In the genomic region with DNA sequence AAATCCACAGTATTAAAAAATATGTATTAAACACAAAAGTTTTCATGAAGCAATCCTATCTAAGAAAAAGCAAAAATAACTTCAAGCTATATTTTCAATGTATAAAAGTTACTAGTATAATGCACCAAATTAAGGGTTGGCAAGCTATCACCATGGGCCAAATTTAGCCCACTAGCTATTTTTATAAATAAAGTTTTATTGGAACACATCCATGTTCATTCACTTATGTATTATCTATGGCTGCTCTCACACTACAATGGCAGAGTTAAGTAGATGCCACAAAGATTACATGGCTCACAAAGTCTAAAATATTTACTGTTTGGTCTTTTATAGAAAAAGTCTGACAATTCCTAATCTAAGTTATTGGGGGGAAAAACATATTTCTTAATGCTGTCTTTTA, we compare ENCODE assay signal across 27 cellular contexts. TPM values are rescaled to one million over a fixed set of nuclear protein-coding genes. Genes with fewer than 3 reads are reported as not detected.
DNase-seq lines count a peak whose midpoint lies in the region; ATAC-seq, FAIRE-seq and TF ChIP-seq lines count a peak whose summit lies in the region.
"Had no signal": no experiment of that assay in that cellular context is flagged by ENCODE, and none has a peak within 500 bp of the region (broad histone marks: within the 10 kb centered on the region; RNA-seq: fewer than 3 reads in every experiment).

No MANE protein-coding gene starts in this region.

- no peak overlapping the region for H3K4me3 Mint-ChIP-seq in HFFc6
- no peak overlapping the region for H3K4me3 Mint-ChIP-seq in stimulated activated memory B cell treated with anti-CD40 and anti-IgM and Interleukin-4, amounts not matched to agents 10 μg/mL and 1 μg/mL and 100 μg/mL, for 72 hours
- H3K4me3 Mint-ChIP-seq: CD14-positive monocyte; CD4-positive, alpha-beta memory T cell; CD4-positive, CD25-positive, alpha-beta regulatory T cell; CD8-positive, alpha-beta memory T cell had no signal

- no peak overlapping the region for H3K14ac ChIP-seq in mesenchymal stem cell (ENCODE audit: low read length in 2 of 2)

- peak overlapping the region; percentile 72; the same call in 1 of the 2 replicates for H3K27ac Mint-ChIP-seq in HFFc6
- H3K27ac Mint-ChIP-seq in stimulated activated memory B cell treated with anti-CD40 and anti-IgM and Interleukin-4, amounts not matched to agents 10 μg/mL and 1 μg/mL and 100 μg/mL, for 72 hours: no peak overlapping the region
- H3K27ac Mint-ChIP-seq: CD14-positive monocyte; CD4-positive, CD25-positive, alpha-beta regulatory T cell had no signal

- FAIRE-seq in K562 (lab: Jason Lieb, UNC): no peak
- FAIRE-seq: A204.1, GM12891, GM19239 had no signal

- no peak for TF ChIP-seq EP300 in K562 (IDR thresholded peaks at IDR 0.05; ENCODE audit: low read length)

- no peak overlapping the region for H3K4ac ChIP-seq in mesenchymal stem cell (ENCODE audit: low read depth in 1 of 2, low read length in 2 of 2)

- H3K27me3 ChIP-seq in K562 (ENCODE audit: control insufficient read depth in 2 of 2, insufficient read depth in 2 of 2, low read length in 2 of 2): no peaks in the 10 kb centered on the region
- no peaks in the 10 kb centered on the region for H3K27me3 ChIP-seq in mesenchymal stem cell (ENCODE audit: control insufficient read depth in 1 of 2, insufficient read depth in 1 of 2, low read length in 2 of 2)
- H3K27me3 ChIP-seq: BE2C, BLaER1 had no signal

- no peaks in the 10 kb centered on the region; the same call in 2 of the 3 replicates for H3K79me2 ChIP-seq in K562 (ENCODE audit: control insufficient read depth, insufficient read depth, low read length)

- TF ChIP-seq CTCF in HFFc6 (IDR thresholded peaks at IDR 0.05) (no peak), K562 (IDR thresholded peaks at IDR 0.05 in 2 of 3, conservative IDR thresholded peaks at IDR 0.05 in 1 of 3; ENCODE audit: insufficient read depth in 2 of 3, low read depth in 1 of 3, low read length in 3 of 3) (no peak)

- peaks cover 56% of the 10 kb centered on the region for H3K36me3 Mint-ChIP-seq in HFFc6 (ENCODE audit: low read depth)
- peaks cover 77% of the 10 kb centered on the region for H3K36me3 Mint-ChIP-seq in stimulated activated memory B cell treated with anti-CD40 and anti-IgM and Interleukin-4, amounts not matched to agents 10 μg/mL and 1 μg/mL and 100 μg/mL, for 72 hours

- H3K27ac ChIP-seq in K562 (ENCODE audit: extremely low read depth, low read depth, low read length) (no peak overlapping the region), mesenchymal stem cell (ENCODE audit: low read length, poor library complexity, severe bottlenecking) (no peak overlapping the region)
- H3K27ac ChIP-seq: BLaER1 had no signal

- no peaks in the 10 kb centered on the region for H4K20me1 ChIP-seq in K562 (replicated peaks; ENCODE audit: control insufficient read depth, insufficient read depth, low read length)

- BruUV-seq in K562 (replicated peaks; lab: Mats Ljungman, UMichigan): no TSS peak

- H3K23ac ChIP-seq in mesenchymal stem cell (ENCODE audit: low read length in 2 of 2): no peak overlapping the region

- H4K91ac ChIP-seq in mesenchymal stem cell (ENCODE audit: low read length): no peak overlapping the region

- no peak for TF ChIP-seq RAD21 in K562 (CRISPR knock-in tag; conservative IDR thresholded peaks at IDR 0.05 in 1 of 2, IDR thresholded peaks at IDR 0.05 in 1 of 2)

- DNase-seq in HFFc6: no peak
- DNase-seq in K562 (ENCODE audit: extremely low read depth in 1 of 4, low spot score in 3 of 4): no peak
- DNase-seq in mesenchymal stem cell: no peak
- DNase-seq in GM19240 (ENCODE audit: insufficient read length, low spot score): no peak
- no peak for DNase-seq in ureter (ENCODE audit: low spot score)
- no peak for DNase-seq in anterior cingulate cortex (lab: John Stamatoyannopoulos, UW)
- DNase-seq: 8988T; ACHN; BE2C; C1 segment of cervical spinal cord; CD4-positive, alpha-beta memory T cell; CD4-positive, CD25-positive, alpha-beta regulatory T cell; CD8-positive, alpha-beta memory T cell; COR-L47; DMS 273 treated with DMSO at 0.1 percent for 48 hours; DMS153; DMS53; DMS79; DND-41; EL; GDM1 had no signal

- H3K4me1 ChIP-seq in K562 (replicated peaks in 1 of 2; ENCODE audit: control insufficient read depth in 2 of 2, insufficient read depth in 2 of 2, low read length in 2 of 2) (no peaks in the 10 kb centered on the region), mesenchymal stem cell (ENCODE audit: control insufficient read depth, insufficient read depth, low read depth, low read length) (no peaks in the 10 kb centered on the region)
- H3K4me1 ChIP-seq: BLaER1 had no signal

- no peak overlapping the region for H2BK12ac ChIP-seq in mesenchymal stem cell (ENCODE audit: low read length in 2 of 2)

- no peaks in the 10 kb centered on the region for H3K9me1 ChIP-seq in K562 (ENCODE audit: control insufficient read depth, insufficient read depth, low read length)

- H4K8ac ChIP-seq in mesenchymal stem cell (ENCODE audit: low read length): no peak overlapping the region

- H2AK5ac ChIP-seq in mesenchymal stem cell (ENCODE audit: low read length, severe bottlenecking): no peak overlapping the region

- H3K9ac ChIP-seq in K562 (ENCODE audit: insufficient read depth in 1 of 2, low read depth in 2 of 2, low read length in 2 of 2) (no peak overlapping the region), mesenchymal stem cell (ENCODE audit: low read length) (peak overlapping the region; percentile 51)
- H3K9ac ChIP-seq: BLaER1 had no signal

- no peak overlapping the region for H2BK15ac ChIP-seq in mesenchymal stem cell (ENCODE audit: low read depth, poor library complexity, severe bottlenecking)

- H3K4me1 Mint-ChIP-seq in HFFc6 (ENCODE audit: low read depth): peaks cover 36% of the 10 kb centered on the region
- H3K4me1 Mint-ChIP-seq in stimulated activated memory B cell treated with anti-CD40 and anti-IgM and Interleukin-4, amounts not matched to agents 10 μg/mL and 1 μg/mL and 100 μg/mL, for 72 hours: peaks cover 40% of the 10 kb centered on the region
- H3K4me1 Mint-ChIP-seq: CD14-positive monocyte had no signal

- no peak for ATAC-seq in K562
- no peak for ATAC-seq in stimulated activated memory B cell treated with anti-CD40 and anti-IgM and Interleukin-4, amounts not matched to agents 10 μg/mL and 1 μg/mL and 100 μg/mL, for 72 hours

- POLR2A ChIA-PET in K562 (lab: Yijun Ruan, JAX): no interaction called here

- H3K36me3 ChIP-seq in K562 (ENCODE audit: control insufficient read depth, insufficient read depth, low read length) (peaks cover 15% of the 10 kb centered on the region; the same call in 2 of the 3 replicates), mesenchymal stem cell (ENCODE audit: control insufficient read depth in 1 of 2, insufficient read depth in 2 of 2, low read depth in 1 of 2, low read length in 2 of 2) (peaks cover 3 to 58% of the 10 kb centered on the region in 2 experiments)

- no peaks in the 10 kb centered on the region for H3K9me3 Mint-ChIP-seq in HFFc6
- peaks cover 7% of the 10 kb centered on the region for H3K9me3 Mint-ChIP-seq in stimulated activated memory B cell treated with anti-CD40 and anti-IgM and Interleukin-4, amounts not matched to agents 10 μg/mL and 1 μg/mL and 100 μg/mL, for 72 hours
- H3K9me3 Mint-ChIP-seq: CD8-positive, alpha-beta memory T cell had no signal

- H3K4me3 ChIP-seq in K562 (no peak overlapping the region), mesenchymal stem cell (ENCODE audit: insufficient read depth in 1 of 2, low read depth in 1 of 2, low read length in 2 of 2) (no peak overlapping the region)
- H3K4me3 ChIP-seq: BLaER1 had no signal

- H3K4me2 ChIP-seq in K562 (ENCODE audit: insufficient read depth, low read length) (no peak overlapping the region), mesenchymal stem cell (ENCODE audit: low read length, poor library complexity, severe bottlenecking) (no peak overlapping the region)
- H3K4me2 ChIP-seq: BLaER1 had no signal

- peaks cover 2% of the 10 kb centered on the region; the same call in 1 of the 2 replicates for H3K27me3 Mint-ChIP-seq in HFFc6 (ENCODE audit: insufficient read depth)
- H3K27me3 Mint-ChIP-seq in stimulated activated memory B cell treated with anti-CD40 and anti-IgM and Interleukin-4, amounts not matched to agents 10 μg/mL and 1 μg/mL and 100 μg/mL, for 72 hours: no peaks in the 10 kb centered on the region
- H3K27me3 Mint-ChIP-seq: CD4-positive, alpha-beta memory T cell; CD4-positive, CD25-positive, alpha-beta regulatory T cell; CD8-positive, alpha-beta memory T cell had no signal

- H3K79me1 ChIP-seq in mesenchymal stem cell (replicated peaks; ENCODE audit: low read length, poor library complexity, severe bottlenecking): peaks cover 23% of the 10 kb centered on the region

- in situ Hi-C loops in K562 (cut with MboI): no loop called here

- no peak overlapping the region for H2BK5ac ChIP-seq in mesenchymal stem cell (ENCODE audit: low read depth, low read length, poor library complexity, severe bottlenecking)

- intact Hi-C loops in K562 (cut with micrococcal nuclease): no loop called here

- H2BK120ac ChIP-seq in mesenchymal stem cell (ENCODE audit: low read depth, low read length): no peak overlapping the region

- H2AFZ ChIP-seq in K562 (ENCODE audit: low read depth, low read length) (no peak overlapping the region), mesenchymal stem cell (ENCODE audit: low read depth, low read length) (no peak overlapping the region)

- CTCF ChIA-PET in K562 (lab: Yijun Ruan, JAX; ENCODE audit: low intra/inter-chr PET ratio): no interaction called here

- no peak overlapping the region for H3K18ac ChIP-seq in mesenchymal stem cell (ENCODE audit: low read depth in 1 of 2, low read length in 2 of 2)

- TF ChIP-seq POLR2A in K562 (conservative IDR thresholded peaks at IDR 0.05): no peak

- H3K9me3 ChIP-seq in K562 (replicated peaks; ENCODE audit: control insufficient read depth, insufficient read depth, low read depth, low read length) (no peaks in the 10 kb centered on the region), mesenchymal stem cell (ENCODE audit: control insufficient read depth, low read length) (peaks cover 5% of the 10 kb centered on the region)
- H3K9me3 ChIP-seq: BE2C had no signal

RNA-seq across cellular contexts. Expression of gene KLHL28, which starts 17.6 kb away (rescaled TPM):
- total RNA-seq in HFFc6 (2021; fragmentation: NEBNext Ultra II Directional; extraction: Animal tissue kit (Norgen Biotek cat#: 25700)): 1 to 10 TPM; 6.6 to 9.6 (median 8.5) TPM
- total RNA-seq in K562 (2011; cell fraction: chromatin; rRNA removed; ENCODE audit: low replicate concordance): 9.2 and 15.4 TPM in 2 replicates
- total RNA-seq in K562 (2011; cell fraction: nucleolus; rRNA removed): 7.7 and 10.5 TPM in 2 replicates
- 14.3 and 21.8 TPM in 2 replicates for total RNA-seq in K562 (2011; cell fraction: nucleoplasm; rRNA removed)
- 1.3 and 1.8 TPM in 2 replicates for total RNA-seq in K562 (2014; rRNA removed)
- 5.5 and 7.3 TPM in 2 replicates for total RNA-seq in K562 (2014; rRNA removed; fragmentation: Illumina TruSeq; extraction: Trizol)
- total RNA-seq in K562 (2015; rRNA removed; fragmentation: Illumina TruSeq; extraction: Trizol): 4.1 and 4.7 TPM in 2 replicates
- total RNA-seq in K562 (2021): 4.1 and 5.0 TPM in 2 replicates
- polyA plus RNA-seq in K562 (2011; rRNA removed): 3.8 and 4.3 TPM in 2 replicates
- 1.6 and 3.1 TPM in 2 replicates for polyA plus RNA-seq in K562 (2011; cell fraction: cytosol; rRNA removed)
- 2.9 and 3.1 TPM in 2 replicates for polyA plus RNA-seq in K562 (2011; cell fraction: nucleus; rRNA removed)
- 1.8 and 2.4 TPM in 2 replicates for polyA plus RNA-seq in K562 (2012)
- 2.9 and 4.4 TPM in 2 replicates for polyA plus RNA-seq in K562 (2014; fragmentation: Illumina TruSeq; extraction: Trizol)
- polyA plus RNA-seq in K562 (2014; fragmentation: Nextera tagmentation; extraction: Ambion mirVana): 1 to 10 TPM; 4.8 to 7.5 TPM
- polyA plus RNA-seq in K562 (2014; rRNA removed): 1.1 TPM in 2 replicates
- 18.5 and 21.0 TPM in 2 replicates for polyA minus RNA-seq in K562 (2011; rRNA and poly(A)+ RNA removed)
- polyA minus RNA-seq in K562 (2011; cell fraction: cytosol; rRNA and poly(A)+ RNA removed): 2.0 and 2.7 TPM in 2 replicates
- 14.7 and 19.0 TPM in 2 replicates for polyA minus RNA-seq in K562 (2011; cell fraction: nucleus; rRNA and poly(A)+ RNA removed)
- polyA plus RNA-seq in mesenchymal stem cell (2013, experiment 1 of 2): 5.4 TPM
- 6.1 TPM for polyA plus RNA-seq in mesenchymal stem cell (2013, experiment 2 of 2)
- total RNA-seq in ureter: 15.4 TPM

RNA-seq across cellular contexts. Expression of gene TOGARAM1, which starts 17.9 kb away (rescaled TPM):
- 10 to 100 TPM in 2 of 6 experiments, 1 to 10 TPM in 4; 7.5 to 13.7 (median 9.3) TPM for total RNA-seq in HFFc6 (2021; fragmentation: NEBNext Ultra II Directional; extraction: Animal tissue kit (Norgen Biotek cat#: 25700))
- 21.7 and 28.2 TPM in 2 replicates for total RNA-seq in K562 (2011; cell fraction: chromatin; rRNA removed; ENCODE audit: low replicate concordance)
- total RNA-seq in K562 (2011; cell fraction: nucleolus; rRNA removed): 11.2 and 13.7 TPM in 2 replicates
- 12.4 and 14.8 TPM in 2 replicates for total RNA-seq in K562 (2011; cell fraction: nucleoplasm; rRNA removed)
- 2.3 and 2.4 TPM in 2 replicates for total RNA-seq in K562 (2014; rRNA removed)
- total RNA-seq in K562 (2014; rRNA removed; fragmentation: Illumina TruSeq; extraction: Trizol): 4.9 and 5.6 TPM in 2 replicates
- total RNA-seq in K562 (2015; rRNA removed; fragmentation: Illumina TruSeq; extraction: Trizol): 6.4 and 7.0 TPM in 2 replicates
- 3.2 and 3.7 TPM in 2 replicates for total RNA-seq in K562 (2021)
- polyA plus RNA-seq in K562 (2011; rRNA removed): 5.6 and 5.8 TPM in 2 replicates
- 1.3 and 1.4 TPM in 2 replicates for polyA plus RNA-seq in K562 (2011; cell fraction: cytosol; rRNA removed)
- 5.9 and 6.4 TPM in 2 replicates for polyA plus RNA-seq in K562 (2011; cell fraction: nucleus; rRNA removed)
- 1.9 and 2.1 TPM in 2 replicates for polyA plus RNA-seq in K562 (2012)
- 2.6 and 3.8 TPM in 2 replicates for polyA plus RNA-seq in K562 (2014; fragmentation: Illumina TruSeq; extraction: Trizol)
- 1 to 10 TPM; 1.3 to 1.6 TPM for polyA plus RNA-seq in K562 (2014; fragmentation: Nextera tagmentation; extraction: Ambion mirVana)
- polyA plus RNA-seq in K562 (2014; rRNA removed): 1.7 and 3.4 TPM in 2 replicates
- polyA minus RNA-seq in K562 (2011; rRNA and poly(A)+ RNA removed): 18.4 and 19.0 TPM in 2 replicates
- polyA minus RNA-seq in K562 (2011; cell fraction: cytosol; rRNA and poly(A)+ RNA removed): 2.9 and 3.5 TPM in 2 replicates
- polyA minus RNA-seq in K562 (2011; cell fraction: nucleus; rRNA and poly(A)+ RNA removed): 14.7 and 24.9 TPM in 2 replicates
- polyA plus RNA-seq in mesenchymal stem cell (2013, experiment 1 of 2): 11.2 TPM
- polyA plus RNA-seq in mesenchymal stem cell (2013, experiment 2 of 2): 12.5 TPM
- total RNA-seq in ureter: 33.5 TPM
